1 cellular context compared by ENCODE assay signal in the genomic region with DNA sequence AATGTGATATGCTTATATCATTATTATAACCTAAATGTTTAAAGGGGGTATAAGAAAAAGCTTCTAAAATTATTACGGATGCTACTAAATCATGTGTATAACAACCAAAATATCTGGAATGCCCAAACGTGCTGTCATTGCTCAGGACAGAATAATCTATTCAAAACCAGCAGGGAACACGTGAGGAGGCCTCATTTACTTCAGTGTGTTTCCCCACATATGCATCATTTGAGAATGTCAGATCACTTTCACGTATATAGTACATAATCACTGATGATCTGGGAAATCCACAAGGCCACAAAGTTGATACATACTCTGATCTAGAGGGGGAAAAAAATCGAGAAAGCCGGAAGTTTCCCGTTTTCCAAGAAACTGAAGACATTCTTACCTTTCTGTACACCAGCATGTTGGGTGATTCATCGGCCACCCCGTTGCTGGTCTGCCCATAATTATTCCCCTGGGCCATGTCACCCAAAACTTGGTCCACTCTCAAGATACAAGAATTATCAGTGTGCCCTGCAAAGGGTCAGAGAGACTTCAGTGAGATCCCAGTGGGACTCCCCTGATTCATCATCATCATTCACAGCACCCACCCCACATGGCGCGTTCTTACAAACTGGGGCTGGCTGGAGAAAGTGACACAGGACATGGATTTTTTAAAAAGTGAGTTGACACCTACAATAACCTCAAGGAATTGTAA.
TF ChIP-seq lines count a peak whose summit lies in the region.

No MANE protein-coding gene starts in this region.

TF ChIP-seq in GM23338, 12 proteins besides CTCF, POLR2A, EP300 and RAD21:
- TF ChIP-seq JUNB (IDR thresholded peaks at IDR 0.05; ENCODE audit: unreplicated experiment), result no peak
